In the genomic region with DNA sequence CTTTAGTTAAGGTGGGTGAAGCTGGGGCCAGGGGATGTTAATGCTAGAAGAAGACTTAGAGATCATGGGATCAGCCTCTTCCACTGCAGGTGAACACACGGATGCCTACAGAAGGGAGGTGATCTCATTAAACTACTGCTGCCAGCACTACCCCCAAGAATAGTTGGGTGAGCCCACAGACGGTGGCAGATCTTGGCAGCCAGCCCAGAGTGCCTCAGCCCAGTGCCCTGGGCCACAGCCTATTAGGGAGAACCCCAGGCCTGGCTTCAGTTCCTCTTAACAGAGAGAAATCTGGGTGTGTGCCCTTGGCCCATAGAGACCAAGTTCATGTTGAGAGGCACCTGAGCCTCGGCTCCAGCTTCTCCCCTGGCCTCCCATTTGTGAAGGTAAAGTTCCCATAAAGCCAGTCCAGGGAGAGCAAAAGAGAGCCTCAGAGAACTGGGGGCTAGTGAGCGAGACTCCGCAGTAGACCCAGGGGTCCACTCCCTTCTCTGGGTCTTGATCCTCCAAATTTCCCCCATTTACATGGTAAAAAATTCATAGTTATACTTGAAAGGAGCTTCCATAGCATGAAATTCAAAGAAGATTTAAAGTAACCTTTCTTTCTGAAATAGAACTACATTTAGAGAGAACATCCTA, we compare ENCODE assay signal across 9 cellular contexts.
DNase-seq lines count a peak whose midpoint lies in the region; ATAC-seq and TF ChIP-seq lines count a peak whose summit lies in the region.
"Had no signal": no experiment of that assay in that cellular context is flagged by ENCODE, and none has a peak within 500 bp of the region (broad histone marks: within the 10 kb centered on the region; RNA-seq: fewer than 3 reads in every experiment).

No MANE protein-coding gene starts in this region.

- POLR2A ChIA-PET in HEK293T (lab: Yijun Ruan, JAX) = no interaction called here

- H3K4me1 ChIP-seq in heart left ventricle = peaks cover 0 to 49% (median 0%) of the 10 kb centered on the region in 12 donors

- H3K27ac ChIP-seq in heart left ventricle = no peak overlapping the region

- intact Hi-C loops in heart left ventricle (cut with DNase I) = no loop called here

- WGBS in heart left ventricle, 4 donors = 55 to 67% (median 62%) methylated on average over 5 of the region's 5 CpGs

- TF ChIP-seq CTCF in heart left ventricle (IDR thresholded peaks at IDR 0.05) = no peak

- ATAC-seq in GM19023 (IDR thresholded peaks at IDR 0.05; ENCODE audit: unreplicated experiment) = peak; percentile 55
- ATAC-seq in HG02973 (IDR thresholded peaks at IDR 0.05; ENCODE audit: unreplicated experiment) = peak; percentile 47
- peak in 3 of 4 donors; percentile 66 to 76 (median 74) for ATAC-seq in heart left ventricle
- ATAC-seq: K562 had no signal

- no peaks in the 10 kb centered on the region for H3K36me3 ChIP-seq in heart left ventricle

- DNase-seq in T-helper 9 cell = peak; percentile 40
- DNase-seq in heart left ventricle = peak; percentile 44 to 84 (median 60)
- no peak for DNase-seq in HEK293T (ENCODE audit: extremely low spot score)
- no peak for DNase-seq in NCI-H146 treated with DMSO at 0.1 percent for 48 hours (lab: John Stamatoyannopoulos, UW; ENCODE audit: unreplicated experiment)
- no peak for DNase-seq in NCI-H82 (lab: John Stamatoyannopoulos, UW)
- DNase-seq in SW 1271 (lab: John Stamatoyannopoulos, UW) = no peak

- no peak overlapping the region for H3K4me3 ChIP-seq in heart left ventricle
- H3K4me3 ChIP-seq: K562 had no signal

- CTCF ChIA-PET in HEK293T (lab: Yijun Ruan, JAX) = no interaction called here

- peaks cover 0 to 7% (median 0%) of the 10 kb centered on the region in 9 donors for H3K27me3 ChIP-seq in heart left ventricle

- no peaks in the 10 kb centered on the region for H3K9me3 ChIP-seq in heart left ventricle

- no peak for TF ChIP-seq POLR2A in heart left ventricle (IDR thresholded peaks at IDR 0.05)

TF ChIP-seq in HEK293T, 16 proteins besides CTCF, POLR2A, EP300 and RAD21:
- TF ChIP-seq NFRKB (IDR thresholded peaks at IDR 0.05) (no peak), ZNF384 (IDR thresholded peaks at IDR 0.05) (no peak), FOXK2 (IDR thresholded peaks at IDR 0.05) (no peak), ELF4 (IDR thresholded peaks at IDR 0.05) (no peak), L3MBTL2 (conservative IDR thresholded peaks at IDR 0.05) (no peak), HDGF (IDR thresholded peaks at IDR 0.05; ENCODE audit: borderline replicate concordance) (no peak), FOXM1 (IDR thresholded peaks at IDR 0.05; ENCODE audit: borderline replicate concordance) (no peak), FOXA1 (IDR thresholded peaks at IDR 0.05) (no peak), BHLHE40 (IDR thresholded peaks at IDR 0.05; ENCODE audit: borderline replicate concordance) (no peak), TARDBP (IDR thresholded peaks at IDR 0.05) (no peak), CTBP1 (IDR thresholded peaks at IDR 0.05; ENCODE audit: borderline replicate concordance) (no peak), ARNT (IDR thresholded peaks at IDR 0.05) (no peak)
- TF ChIP-seq, protein P1, sequence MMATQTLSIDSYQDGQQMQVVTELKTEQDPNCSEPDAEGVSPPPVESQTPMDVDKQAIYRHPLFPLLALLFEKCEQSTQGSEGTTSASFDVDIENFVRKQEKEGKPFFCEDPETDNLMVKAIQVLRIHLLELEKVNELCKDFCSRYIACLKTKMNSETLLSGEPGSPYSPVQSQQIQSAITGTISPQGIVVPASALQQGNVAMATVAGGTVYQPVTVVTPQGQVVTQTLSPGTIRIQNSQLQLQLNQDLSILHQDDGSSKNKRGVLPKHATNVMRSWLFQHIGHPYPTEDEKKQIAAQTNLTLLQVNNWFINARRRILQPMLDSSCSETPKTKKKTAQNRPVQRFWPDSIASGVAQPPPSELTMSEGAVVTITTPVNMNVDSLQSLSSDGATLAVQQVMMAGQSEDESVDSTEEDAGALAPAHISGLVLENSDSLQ (IDR thresholded peaks at IDR 0.05) = no peak

Comparison
In these comparisons a context has a peak if more than half of its experiments do, and no peak if none do; other contexts are left out.
1. DNase-seq: peak in T-helper 9 cell (single experiment) and heart left ventricle (5 of 5); none in HEK293T (single experiment), NCI-H146 treated with DMSO at 0.1 percent for 48 hours (single experiment), NCI-H82 (single experiment) and SW 1271 (0 of 2).
2. Peak in every context shown above with its lines, with median percentiles within 50 percentile points of each other: ATAC-seq.